ENCODE assay signal across 14 cellular contexts in genomic region chr4:47747846-47748494, GRCh38.
DNase-seq lines count a peak whose midpoint lies in the region; ATAC-seq and TF ChIP-seq lines count a peak whose summit lies in the region.
"Had no signal": no experiment of that assay in that cellular context is flagged by ENCODE, and none has a peak within 500 bp of the region (broad histone marks: within the 10 kb centered on the region; RNA-seq: fewer than 3 reads in every experiment).

No MANE protein-coding gene starts in this region.

- peaks cover 0 to 28% (median 10%) of the 10 kb centered on the region in 9 donors for H3K4me1 ChIP-seq in heart right ventricle
- H3K4me1 ChIP-seq in right cardiac atrium (ENCODE audit: control insufficient read depth, insufficient read depth, low read length): no peaks in the 10 kb centered on the region

- peak; percentile 39 to 93 (median 81) for ATAC-seq in heart right ventricle
- peak; percentile 80 to 81 for ATAC-seq in right cardiac atrium
- ATAC-seq: CD8-positive, alpha-beta T cell; GM12878 had no signal

- H3K27me3 ChIP-seq in heart right ventricle (no peaks in the 10 kb centered on the region), right cardiac atrium (ENCODE audit: control insufficient read depth, insufficient read depth) (no peaks in the 10 kb centered on the region)
- H3K27me3 ChIP-seq: BLaER1 treated with 17β-estradiol and CSF1 and Interleukin-3, amounts not matched to agents 10 nM and 100 nM had no signal

- peaks cover 2% of the 10 kb centered on the region for H3K27me3 Mint-ChIP-seq in chondrocyte (ENCODE audit: low read depth)

- H3K4me3 Mint-ChIP-seq in chondrocyte (ENCODE audit: unreplicated experiment): no peak overlapping the region
- H3K4me3 Mint-ChIP-seq: B cell; CD8-positive, alpha-beta T cell had no signal

- peak overlapping the region; percentile 2 for H3K27ac Mint-ChIP-seq in chondrocyte (ENCODE audit: unreplicated experiment)
- H3K27ac Mint-ChIP-seq: B cell; CD8-positive, alpha-beta T cell had no signal

- peaks cover 10% of the 10 kb centered on the region for H3K9me3 Mint-ChIP-seq in chondrocyte (ENCODE audit: low read depth)

- H3K9me3 ChIP-seq in heart right ventricle (peaks cover 0 to 11% (median 0%) of the 10 kb centered on the region in 11 donors), right cardiac atrium (ENCODE audit: control insufficient read depth, low read length) (no peaks in the 10 kb centered on the region)

- H3K36me3 Mint-ChIP-seq in chondrocyte (ENCODE audit: low read depth): peaks cover 3% of the 10 kb centered on the region
- H3K36me3 Mint-ChIP-seq: CD8-positive, alpha-beta T cell had no signal

- intact Hi-C loops in heart right ventricle (cut with DNase I) (loop anchor here in 2 of 10 donors (5.0 kb wide), 2 partner anchors 41 to 79 kb away; no protein-coding TSS in a partner anchor), right cardiac atrium (cut with DNase I) (no loop called here)

- H3K27ac ChIP-seq in heart right ventricle (peak overlapping the region; percentile 49 to 85 (median 71)), right cardiac atrium (ENCODE audit: low read length) (no peak overlapping the region)
- H3K27ac ChIP-seq: BLaER1 treated with 17β-estradiol and CSF1 and Interleukin-3, amounts not matched to agents 10 nM and 100 nM; GM23248 had no signal

- H3K4me3 ChIP-seq in heart right ventricle (no peak overlapping the region), right cardiac atrium (ENCODE audit: low read length) (no peak overlapping the region)
- H3K4me3 ChIP-seq: BLaER1 treated with 17β-estradiol and CSF1 and Interleukin-3, amounts not matched to agents 10 nM and 100 nM; GM12878; GM23248 had no signal

- H3K36me3 ChIP-seq in heart right ventricle: no peaks in the 10 kb centered on the region
- H3K36me3 ChIP-seq: BLaER1 treated with 17β-estradiol and CSF1 and Interleukin-3, amounts not matched to agents 10 nM and 100 nM had no signal

- peak; percentile 1 for DNase-seq in EH (ENCODE audit: low read depth)
- DNase-seq in chondrocyte (ENCODE audit: low spot score): no peak
- no peak for DNase-seq in heart right ventricle
- no peak for DNase-seq in right cardiac atrium
- DNase-seq in T-helper 2 cell: no peak
- DNase-seq in effector CD8-positive, alpha-beta T cell (lab: John Stamatoyannopoulos, UW): no peak
- DNase-seq: Calu3; CD8-positive, alpha-beta T cell; DMS79 treated with DMSO at 0.1 percent for 48 hours; HCEC 1CT had no signal

- TF ChIP-seq CTCF in chondrocyte (IDR thresholded peaks at IDR 0.05) (no peak), heart right ventricle (IDR thresholded peaks at IDR 0.05) (no peak)

- peaks cover 17% of the 10 kb centered on the region for H3K4me1 Mint-ChIP-seq in chondrocyte (ENCODE audit: low read depth)
- H3K4me1 Mint-ChIP-seq: B cell had no signal

- WGBS in heart right ventricle, 2 donors: 46 to 72% methylated on average over 1 of the region's 1 CpG
- 53% methylated on average over 1 of the region's 1 CpG for WGBS in right cardiac atrium
